ENCODE assay signal across 8 cellular contexts in the genomic region with DNA sequence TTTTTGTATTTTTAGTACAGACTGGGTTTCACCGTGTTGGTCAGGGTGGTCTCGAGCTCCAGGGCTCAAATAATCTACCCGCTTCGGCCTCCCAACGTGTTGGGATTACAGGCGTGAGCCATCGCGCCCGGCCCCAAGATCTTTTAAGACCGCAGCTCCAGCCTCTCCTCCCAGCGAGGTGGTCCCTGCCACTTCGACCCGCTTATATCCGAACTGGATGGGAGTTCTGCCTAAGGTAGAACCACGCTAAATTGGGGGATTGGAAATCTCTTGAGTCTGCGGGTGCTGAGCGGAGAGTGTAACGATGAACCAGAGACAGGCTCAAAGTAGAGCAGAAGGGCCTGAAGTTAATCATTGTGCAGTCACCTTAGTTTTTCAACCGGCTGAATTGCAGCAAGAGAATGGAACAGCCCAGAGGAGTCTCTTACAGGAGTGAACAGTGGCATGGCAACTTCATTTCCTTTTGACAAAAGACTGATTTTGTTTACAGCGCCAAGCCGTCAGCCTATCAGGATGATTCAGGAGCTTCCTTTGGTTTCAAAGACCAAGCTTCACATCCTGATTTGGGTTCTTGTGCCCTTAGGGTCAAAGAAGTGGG. TPM values are rescaled to one million over a fixed set of nuclear protein-coding genes. Genes with fewer than 3 reads are reported as not detected.
DNase-seq lines count a peak whose midpoint lies in the region; ATAC-seq and TF ChIP-seq lines count a peak whose summit lies in the region.

No MANE protein-coding gene starts in this region.

- no peaks in the 10 kb centered on the region for H3K9me3 Mint-ChIP-seq in stimulated activated naive CD8-positive, alpha-beta T cell treated with anti-CD3 and anti-CD28 coated beads, Interleukin-15, amount 100 ng/mL, for 72 hours

- DNase-seq in G401 (ENCODE audit: low spot score), result peak; percentile 49
- DNase-seq in NCI-H748 (lab: John Stamatoyannopoulos, UW; ENCODE audit: unreplicated experiment), result peak; percentile 49
- DNase-seq in brain microvascular endothelial cell, result no peak
- peak; percentile 10 to 16 for DNase-seq in stimulated activated naive CD8-positive, alpha-beta T cell treated with anti-CD3 and anti-CD28 coated beads, Interleukin-15, amount 100 ng/mL, for 72 hours
- DNase-seq in HEK293T (ENCODE audit: extremely low spot score), result no peak
- no peak for DNase-seq in stimulated activated naive CD4-positive, alpha-beta T cell treated with Interleukin-2 at 50 U/mL for 16 hours (lab: John Stamatoyannopoulos, UW)

- peaks cover 39% of the 10 kb centered on the region for H3K4me1 Mint-ChIP-seq in stimulated activated naive CD8-positive, alpha-beta T cell treated with anti-CD3 and anti-CD28 coated beads, Interleukin-15, amount 100 ng/mL, for 72 hours

- POLR2A ChIA-PET in HEK293T (lab: Yijun Ruan, JAX), result interaction anchor here (1.1 to 1.5 kb wide), 4 partner anchors 8 to 39 kb away, joined by 3 to 8 read pairs (median 4); a partner anchor contains a TSS

- peak overlapping the region; percentile 77 to 92 for H3K27ac Mint-ChIP-seq in stimulated activated naive CD8-positive, alpha-beta T cell treated with anti-CD3 and anti-CD28 coated beads, Interleukin-15, amount 100 ng/mL, for 72 hours

- ATAC-seq in GM21825 (IDR thresholded peaks at IDR 0.05; ENCODE audit: unreplicated experiment), result peak; percentile 16
- ATAC-seq in stimulated activated naive CD8-positive, alpha-beta T cell treated with anti-CD3 and anti-CD28 coated beads, Interleukin-15, amount 100 ng/mL, for 72 hours, result peak; percentile 6

- peaks cover 6% of the 10 kb centered on the region for H3K36me3 ChIP-seq in brain microvascular endothelial cell (replicated peaks)

- H3K4me3 ChIP-seq in brain microvascular endothelial cell (ENCODE audit: low read depth, low read length), result peak overlapping the region; percentile 90

- CTCF ChIA-PET in HEK293T (lab: Yijun Ruan, JAX), result interaction anchor here (0.5 to 1.0 kb wide), 6 partner anchors 8 to 347 kb away, joined by 3 to 6 read pairs (median 4); no protein-coding TSS in a partner anchor

- no peak overlapping the region for H3K27ac ChIP-seq in brain microvascular endothelial cell
- peak overlapping the region; percentile 75 for H3K27ac ChIP-seq in layer of hippocampus (ENCODE audit: low read depth, low read length)

- no peaks in the 10 kb centered on the region for H3K27me3 ChIP-seq in brain microvascular endothelial cell (replicated peaks)
- no peaks in the 10 kb centered on the region for H3K27me3 ChIP-seq in layer of hippocampus (ENCODE audit: control insufficient read depth, insufficient read depth, low read length)

- TF ChIP-seq CTCF in brain microvascular endothelial cell (IDR thresholded peaks at IDR 0.05; ENCODE audit: low read depth, low read length, missing control alignments), result no peak

- peak overlapping the region; percentile 86 to 89 for H3K4me3 Mint-ChIP-seq in stimulated activated naive CD8-positive, alpha-beta T cell treated with anti-CD3 and anti-CD28 coated beads, Interleukin-15, amount 100 ng/mL, for 72 hours

- H3K27me3 Mint-ChIP-seq in stimulated activated naive CD8-positive, alpha-beta T cell treated with anti-CD3 and anti-CD28 coated beads, Interleukin-15, amount 100 ng/mL, for 72 hours, result no peaks in the 10 kb centered on the region

- in situ Hi-C loops in G401 (cut with HindIII; ENCODE audit: low sequenced_read_pairs) (no loop called here), brain microvascular endothelial cell (cut with HindIII; ENCODE audit: low pct_ligation_motif_present, low sequenced_read_pairs) (no loop called here)

TF ChIP-seq in HEK293T, 16 proteins besides CTCF, POLR2A, EP300 and RAD21:
- TF ChIP-seq FOXM1 (IDR thresholded peaks at IDR 0.05; ENCODE audit: borderline replicate concordance), result no peak

RNA-seq across cellular contexts. Expression of a gene that starts 0.7 kb away (rescaled TPM):
- total RNA-seq in G401 (2014; rRNA removed; shearing (Covaris generic)), result 29.2 and 43.4 TPM in 2 replicates

RNA-seq across cellular contexts. Expression of a gene that starts 9.7 kb away (rescaled TPM):
- 69.1 and 74.6 TPM in 2 replicates for total RNA-seq in G401 (2014; rRNA removed; shearing (Covaris generic))

RNA-seq across cellular contexts. Expression of a gene that starts 39.4 kb away (rescaled TPM):
- 177 and 200 TPM in 2 replicates for total RNA-seq in G401 (2014; rRNA removed; shearing (Covaris generic))

RNA-seq across cellular contexts. Expression of a gene that starts 40.7 kb away (rescaled TPM):
- total RNA-seq in G401 (2014; rRNA removed; shearing (Covaris generic)), result 33.4 and 46.5 TPM in 2 replicates

RNA-seq across cellular contexts. Expression of a gene that starts 58.5 kb away (rescaled TPM):
- 2.1 and 3.4 TPM in 2 replicates for total RNA-seq in G401 (2014; rRNA removed; shearing (Covaris generic))

Comparison
In these comparisons a context has a peak if more than half of its experiments do, and no peak if none do; other contexts are left out.
1. DNase-seq: peak in G401 (single experiment), NCI-H748 (single experiment) and stimulated activated naive CD8-positive, alpha-beta T cell treated with anti-CD3 and anti-CD28 coated beads, Interleukin-15, amount 100 ng/mL, for 72 hours (2 of 2); none in brain microvascular endothelial cell (single experiment), HEK293T (single experiment) and stimulated activated naive CD4-positive, alpha-beta T cell treated with Interleukin-2 at 50 U/mL for 16 hours (single experiment).